Comparison of ENCODE assay signal across 8 cellular contexts in the genomic region with DNA sequence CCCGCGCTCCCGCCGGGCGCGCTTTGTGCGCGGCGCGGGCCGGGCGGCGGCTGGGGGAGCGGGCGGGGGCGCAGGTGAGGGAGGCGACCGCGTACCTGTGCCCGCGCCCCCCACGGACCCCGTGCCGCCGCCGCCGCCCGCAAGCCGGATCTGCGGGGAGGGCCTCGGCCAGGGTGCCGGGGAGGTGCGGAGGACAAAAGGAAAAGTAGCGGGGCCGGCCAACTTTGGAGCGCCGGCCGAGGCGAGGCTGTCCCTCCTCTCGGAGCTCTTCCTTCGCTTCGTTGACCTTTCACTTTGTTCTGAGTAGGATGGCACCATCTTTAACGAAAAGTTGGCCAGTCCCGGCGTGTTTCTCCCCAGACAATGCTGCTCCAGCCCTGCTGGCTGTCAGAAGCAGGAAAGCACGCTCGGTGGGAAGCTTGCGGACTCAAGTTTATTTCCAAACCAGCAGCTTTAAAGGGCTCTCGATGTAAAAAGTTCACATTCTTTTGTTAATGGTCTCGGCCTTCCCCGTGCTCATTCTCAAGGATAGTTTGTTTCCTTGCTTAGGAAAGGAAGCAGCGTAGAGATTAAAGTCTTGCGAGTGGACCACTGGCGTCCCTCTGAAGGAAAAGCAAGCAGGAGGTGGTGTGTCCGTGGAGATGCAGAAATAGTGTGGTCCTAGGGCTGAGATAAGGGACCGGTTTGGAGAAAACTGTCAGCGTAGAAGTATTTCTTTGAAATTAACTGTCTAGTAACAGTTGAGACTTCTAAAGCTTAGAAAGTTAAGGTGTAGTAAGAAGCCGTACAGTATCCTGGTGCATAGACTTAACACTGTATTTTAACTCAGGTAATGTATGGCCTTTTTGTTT. TPM values are rescaled to one million over a fixed set of nuclear protein-coding genes. Genes with fewer than 3 reads are reported as not detected.
DNase-seq lines count a peak whose midpoint lies in the region; ATAC-seq, FAIRE-seq and TF ChIP-seq lines count a peak whose summit lies in the region.

No MANE protein-coding gene starts in this region.

- TF ChIP-seq POLR2A in right lobe of liver (IDR thresholded peaks at IDR 0.05) = no peak

- peak overlapping the region; percentile 91 for H3K4me3 Mint-ChIP-seq in chondrocyte (ENCODE audit: unreplicated experiment)

- H3K27me3 ChIP-seq in SK-N-SH (ENCODE audit: insufficient read depth) = no peaks in the 10 kb centered on the region
- H3K27me3 ChIP-seq in right lobe of liver = no peaks in the 10 kb centered on the region

- peaks cover 11% of the 10 kb centered on the region for H3F3A ChIP-seq in SK-N-SH (replicated peaks; ENCODE audit: insufficient read depth)

- H3K4me3 ChIP-seq in SK-N-SH (ENCODE audit: low read depth in 2 of 2, low read length in 1 of 2) = peak overlapping the region; percentile 76 to 97
- H3K4me3 ChIP-seq in right lobe of liver = peak overlapping the region; percentile 66 to 81 (median 77)

- no peaks in the 10 kb centered on the region for H3K9me3 Mint-ChIP-seq in chondrocyte (ENCODE audit: low read depth)

- in situ Hi-C loops in GM13976 (cut with MboI; ENCODE audit: low sequenced_read_pairs, unreplicated experiment) = no loop called here

- POLR2A ChIA-PET in SK-N-SH (lab: Yijun Ruan, JAX) = interaction anchor here (0.7 to 1.3 kb wide), 4 partner anchors 12 to 61 kb away, joined by 3 to 7 read pairs (median 4); a partner anchor contains a TSS

- H3K36me3 Mint-ChIP-seq in chondrocyte (ENCODE audit: low read depth) = peaks cover 2% of the 10 kb centered on the region

- no peaks in the 10 kb centered on the region for H3K27me3 Mint-ChIP-seq in chondrocyte (ENCODE audit: low read depth)

- H3K9me2 ChIP-seq in SK-N-SH = no peaks in the 10 kb centered on the region

- CTCF ChIA-PET in SK-N-SH (lab: Yijun Ruan, JAX) = interaction anchor here (1.0 kb wide), 1 partner anchor 40 kb away, joined by 3 read pairs; no protein-coding TSS in a partner anchor

- ATAC-seq in HG03039 (IDR thresholded peaks at IDR 0.05; ENCODE audit: unreplicated experiment) (peak; percentile 32), right lobe of liver (peak; percentile 7 to 34 (median 19))

- TF ChIP-seq CTCF in GM13976 (IDR thresholded peaks at IDR 0.05; ENCODE audit: borderline replicate concordance, control extremely low read depth, extremely low read depth, insufficient read depth, missing control alignments) (no peak), SK-N-SH (IDR thresholded peaks at IDR 0.05) (no peak), chondrocyte (IDR thresholded peaks at IDR 0.05) (peak; percentile 24), right lobe of liver (IDR thresholded peaks at IDR 0.05) (no peak)

- TF ChIP-seq RAD21 in SK-N-SH (IDR thresholded peaks at IDR 0.05; ENCODE audit: low read length) = no peak

- 4% methylated on average over 18 of the region's 58 CpGs for WGBS in SK-N-SH (ENCODE audit: low lambda C conversion rate)
- 2% methylated on average over 17 of the region's 58 CpGs for WGBS in right lobe of liver (ENCODE audit: insufficient coverage, low coverage, low lambda C conversion rate, missing lambda C conversion rate)

- peak overlapping the region; percentile 95 for H3K27ac Mint-ChIP-seq in chondrocyte (ENCODE audit: unreplicated experiment)

- H3K4me1 ChIP-seq in SK-N-SH (ENCODE audit: control insufficient read depth in 1 of 2, insufficient read depth in 2 of 2, low read depth in 1 of 2, low read length in 1 of 2) (peaks cover 15 to 25% of the 10 kb centered on the region in 2 experiments; a peak in 3 of 4 replicates), right lobe of liver (peaks cover 0 to 29% (median 14%) of the 10 kb centered on the region in 4 donors)

- peaks cover 39% of the 10 kb centered on the region for H3K4me1 Mint-ChIP-seq in chondrocyte (ENCODE audit: low read depth)

- no peak for FAIRE-seq in RCC 7860 (lab: Jason Lieb, UNC)

- H3K4me2 ChIP-seq in SK-N-SH = peak overlapping the region; percentile 81

- peaks cover 40% of the 10 kb centered on the region for H4K20me1 ChIP-seq in SK-N-SH (ENCODE audit: insufficient read depth)

- no peak for TF ChIP-seq EP300 in SK-N-SH (IDR thresholded peaks at IDR 0.05; ENCODE audit: borderline replicate concordance in 1 of 2, low read depth in 1 of 2, low read length in 1 of 2)

- H3K79me2 ChIP-seq in SK-N-SH (ENCODE audit: insufficient read depth) = peaks cover 82% of the 10 kb centered on the region

- intact Hi-C loops in right lobe of liver (cut with DNase I) = no loop called here

- H3K9me3 ChIP-seq in SK-N-SH = no peaks in the 10 kb centered on the region
- no peaks in the 10 kb centered on the region for H3K9me3 ChIP-seq in right lobe of liver

- DNase-seq in AG08395 (ENCODE audit: low spot score) (peak; percentile 61), GM13976 (ENCODE audit: low spot score) (peak; percentile 66), SK-N-SH (no peak), chondrocyte (ENCODE audit: low spot score) (no peak), right lobe of liver (peak in 2 of 3 donors; percentile 48 to 63), RCC 7860 (ENCODE audit: low spot score) (no peak)

- H3K9ac ChIP-seq in SK-N-SH = peak overlapping the region; percentile 86

- H3K36me3 ChIP-seq in SK-N-SH (replicated peaks in 1 of 2; ENCODE audit: control insufficient read depth in 1 of 2, insufficient read depth in 2 of 2, low read length in 1 of 2) (peaks cover 16% of the 10 kb centered on the region in 2 experiments), right lobe of liver (peaks cover 0 to 15% (median 3%) of the 10 kb centered on the region in 4 donors)

- H3K27ac ChIP-seq in SK-N-SH (ENCODE audit: low read depth in 2 of 2, low read length in 1 of 2) (peak overlapping the region; percentile 65 to 66), right lobe of liver (peak overlapping the region; percentile 40 to 77 (median 52)), temporal lobe (ENCODE audit: low read depth, low read length) (peak overlapping the region; percentile 27)

- H2AFZ ChIP-seq in SK-N-SH (ENCODE audit: low read depth) = peak overlapping the region; percentile 57; the same call in 1 of the 2 replicates

TF ChIP-seq in SK-N-SH, 30 proteins besides CTCF, POLR2A, EP300 and RAD21:
- TF ChIP-seq RXRA (IDR thresholded peaks at IDR 0.05; ENCODE audit: borderline replicate concordance, low read depth) = no peak
- TF ChIP-seq, protein P1, sequence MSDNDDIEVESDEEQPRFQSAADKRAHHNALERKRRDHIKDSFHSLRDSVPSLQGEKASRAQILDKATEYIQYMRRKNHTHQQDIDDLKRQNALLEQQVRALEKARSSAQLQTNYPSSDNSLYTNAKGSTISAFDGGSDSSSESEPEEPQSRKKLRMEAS (IDR thresholded peaks at IDR 0.05; ENCODE audit: low read depth) = peak; percentile 55; the same call in 1 of the 2 replicates
- TF ChIP-seq SMC3 (IDR thresholded peaks at IDR 0.05; ENCODE audit: low read depth, low read length) = no peak
- 0 out of 2 replicates have a peak, but pooled peaks have one; percentile 33 for TF ChIP-seq YY1 (IDR thresholded peaks at IDR 0.05; ENCODE audit: low read depth)
- TF ChIP-seq MXI1 (IDR thresholded peaks at IDR 0.05; ENCODE audit: low read depth, low read length) = peak; percentile 94
- no peak for TF ChIP-seq NFIC (IDR thresholded peaks at IDR 0.05; ENCODE audit: borderline replicate concordance)
- peak; percentile 82; the same call in 1 of the 2 replicates for TF ChIP-seq SIN3A (IDR thresholded peaks at IDR 0.05; ENCODE audit: borderline replicate concordance, low read depth, low read length)

RNA-seq across cellular contexts. Expression of a gene that starts 0.7 kb away (rescaled TPM):
- 38.3 and 39.5 TPM in 2 replicates for polyA plus RNA-seq in SK-N-SH (2012; rRNA removed)
- 21.7 and 29.5 TPM in 2 replicates for polyA plus RNA-seq in SK-N-SH (2012; cell fraction: cytosol; rRNA removed)
- polyA plus RNA-seq in SK-N-SH (2012; cell fraction: nucleus; rRNA removed) = 140 and 184 TPM in 2 replicates
- total RNA-seq in chondrocyte (59.6 to 92.3 TPM (median 61.0 TPM) in 3 replicates), right lobe of liver (10 to 100 TPM; 26.8 to 51.9 (median 36.7) TPM), temporal lobe (49.4 TPM)

RNA-seq across cellular contexts. Expression of a gene that starts 14.0 kb away (rescaled TPM):
- 49.7 and 54.8 TPM in 2 replicates for polyA plus RNA-seq in SK-N-SH (2012; rRNA removed)
- polyA plus RNA-seq in SK-N-SH (2012; cell fraction: cytosol; rRNA removed) = 16.9 and 27.5 TPM in 2 replicates
- polyA plus RNA-seq in SK-N-SH (2012; cell fraction: nucleus; rRNA removed) = 230 and 242 TPM in 2 replicates
- 24.5 to 27.3 TPM (median 27.2 TPM) in 3 replicates for total RNA-seq in chondrocyte
- total RNA-seq in right lobe of liver = 10 to 100 TPM; 19.1 to 45.0 (median 25.2) TPM
- total RNA-seq in temporal lobe = 10.6 TPM

RNA-seq across cellular contexts. Expression of a gene that starts 29.2 kb away (rescaled TPM):
- 39.3 and 43.1 TPM in 2 replicates for polyA plus RNA-seq in SK-N-SH (2012; rRNA removed)
- 26.8 and 33.2 TPM in 2 replicates for polyA plus RNA-seq in SK-N-SH (2012; cell fraction: cytosol; rRNA removed)
- polyA plus RNA-seq in SK-N-SH (2012; cell fraction: nucleus; rRNA removed) = 68.6 and 77.5 TPM in 2 replicates
- total RNA-seq in chondrocyte = 32.5 to 34.8 TPM (median 33.0 TPM) in 3 replicates
- total RNA-seq in right lobe of liver = 10 to 100 TPM in 2 of 6 experiments, 1 to 10 TPM in 4; 8.4 to 11.7 (median 9.0) TPM
- total RNA-seq in temporal lobe = 12.8 TPM

RNA-seq across cellular contexts. Expression of a gene that starts 40.7 kb away (rescaled TPM):
- polyA plus RNA-seq in SK-N-SH (2012; rRNA removed) = 59.9 and 84.3 TPM in 2 replicates
- 19.4 and 28.3 TPM in 2 replicates for polyA plus RNA-seq in SK-N-SH (2012; cell fraction: cytosol; rRNA removed)
- polyA plus RNA-seq in SK-N-SH (2012; cell fraction: nucleus; rRNA removed) = 390 and 417 TPM in 2 replicates
- total RNA-seq in chondrocyte = 25.8 to 33.9 TPM (median 27.9 TPM) in 3 replicates
- 10 to 100 TPM in 5 of 6 experiments, 1 to 10 TPM in 1; 9.2 to 17.8 (median 11.8) TPM for total RNA-seq in right lobe of liver
- 19.4 TPM for total RNA-seq in temporal lobe

Comparison
In these comparisons a context has a peak if more than half of its experiments do, and no peak if none do; other contexts are left out.
1. DNase-seq: peak in AG08395 (single experiment), GM13976 (single experiment) and right lobe of liver (2 of 3); none in SK-N-SH (single experiment), chondrocyte (single experiment) and RCC 7860 (single experiment).
2. Peak in every context shown above with its lines, with median percentiles within 50 percentile points of each other: H3K27ac ChIP-seq.